8 cellular contexts compared by ENCODE assay signal in genomic region chr6:7909323-7910276, GRCh38. TPM values are rescaled to one million over a fixed set of nuclear protein-coding genes. Genes with fewer than 3 reads are reported as not detected.
DNase-seq lines count a peak whose midpoint lies in the region; ATAC-seq and TF ChIP-seq lines count a peak whose summit lies in the region.

No MANE protein-coding gene starts in this region.

- H3K79me2 ChIP-seq in KMS-11 (ENCODE audit: insufficient read depth, low read depth): peaks cover 66% of the 10 kb centered on the region

- ATAC-seq in GM21737 (IDR thresholded peaks at IDR 0.05; ENCODE audit: unreplicated experiment): peak; percentile 26
- peak; percentile 34 for ATAC-seq in effector memory CD8-positive, alpha-beta T cell (replicated peaks)
- peak; percentile 71 for ATAC-seq in stimulated activated memory B cell treated with anti-CD40 and anti-IgM and Interleukin-4, amounts not matched to agents 10 μg/mL and 1 μg/mL and 100 μg/mL, for 72 hours

- H3K27ac Mint-ChIP-seq in effector memory CD8-positive, alpha-beta T cell: peak overlapping the region in 1 of 2 donors; percentile 79
- peak overlapping the region; percentile 71 for H3K27ac Mint-ChIP-seq in stimulated activated memory B cell treated with anti-CD40 and anti-IgM and Interleukin-4, amounts not matched to agents 10 μg/mL and 1 μg/mL and 100 μg/mL, for 72 hours

- H3K36me3 ChIP-seq in KMS-11 (ENCODE audit: insufficient read depth) (peaks cover 17% of the 10 kb centered on the region; the same call in 1 of the 2 replicates), mesenchymal stem cell (ENCODE audit: control insufficient read depth in 1 of 2, insufficient read depth in 2 of 2, low read depth in 1 of 2, low read length in 2 of 2) (peaks cover 1 to 5% of the 10 kb centered on the region in 2 experiments)

- H2AFZ ChIP-seq in KMS-11 (ENCODE audit: low read depth): no peak overlapping the region
- peak overlapping the region; percentile 76 for H2AFZ ChIP-seq in mesenchymal stem cell (ENCODE audit: low read depth, low read length)

- H3K27ac ChIP-seq in KMS-11 (peak overlapping the region; percentile 91), mesenchymal stem cell (ENCODE audit: low read length, poor library complexity, severe bottlenecking) (no peak overlapping the region)

- peak overlapping the region; percentile 68 to 96 for H3K14ac ChIP-seq in mesenchymal stem cell (ENCODE audit: low read length in 2 of 2)

- H3K18ac ChIP-seq in mesenchymal stem cell (ENCODE audit: low read depth in 1 of 2, low read length in 2 of 2): peak overlapping the region; percentile 89 to 97

- no peak overlapping the region for H2AK5ac ChIP-seq in mesenchymal stem cell (ENCODE audit: low read length, severe bottlenecking)

- H3K4ac ChIP-seq in mesenchymal stem cell (ENCODE audit: low read depth in 1 of 2, low read length in 2 of 2): peak overlapping the region; percentile 66 to 70

- DNase-seq in EL: peak; percentile 57
- DNase-seq in activated CD4-positive, alpha-beta T cell treated with anti-CD3 and anti-CD28 coated beads for 48 hours: peak; percentile 68
- DNase-seq in effector memory CD8-positive, alpha-beta T cell: no peak
- peak; percentile 71 for DNase-seq in mesenchymal stem cell
- DNase-seq in effector CD8-positive, alpha-beta T cell (lab: John Stamatoyannopoulos, UW): no peak

- peak overlapping the region; percentile 65 for H4K91ac ChIP-seq in mesenchymal stem cell (ENCODE audit: low read length)

- H3K4me3 ChIP-seq in KMS-11 (IDR thresholded peaks at IDR 0.05; ENCODE audit: insufficient read depth, low read depth, low read length): no peak overlapping the region
- peak overlapping the region; percentile 83 to 93 for H3K4me3 ChIP-seq in mesenchymal stem cell (ENCODE audit: insufficient read depth in 1 of 2, low read depth in 1 of 2, low read length in 2 of 2)

- no peaks in the 10 kb centered on the region for H3K27me3 ChIP-seq in KMS-11 (ENCODE audit: insufficient read depth, low read depth)
- peaks cover 0 to 25% of the 10 kb centered on the region in 2 experiments for H3K27me3 ChIP-seq in mesenchymal stem cell (ENCODE audit: control insufficient read depth in 1 of 2, insufficient read depth in 1 of 2, low read length in 2 of 2)

- H3K4me1 Mint-ChIP-seq in effector memory CD8-positive, alpha-beta T cell (ENCODE audit: low read depth in 2 of 2): peaks cover 5 to 18% of the 10 kb centered on the region in 2 donors
- H3K4me1 Mint-ChIP-seq in stimulated activated memory B cell treated with anti-CD40 and anti-IgM and Interleukin-4, amounts not matched to agents 10 μg/mL and 1 μg/mL and 100 μg/mL, for 72 hours: peaks cover 35% of the 10 kb centered on the region

- H3K36me3 Mint-ChIP-seq in effector memory CD8-positive, alpha-beta T cell (ENCODE audit: insufficient read depth): peaks cover 4% of the 10 kb centered on the region
- peaks cover 8% of the 10 kb centered on the region for H3K36me3 Mint-ChIP-seq in stimulated activated memory B cell treated with anti-CD40 and anti-IgM and Interleukin-4, amounts not matched to agents 10 μg/mL and 1 μg/mL and 100 μg/mL, for 72 hours

- peaks cover 29% of the 10 kb centered on the region for H4K20me1 ChIP-seq in KMS-11 (ENCODE audit: insufficient read depth)

- no peaks in the 10 kb centered on the region for H3K27me3 Mint-ChIP-seq in effector memory CD8-positive, alpha-beta T cell
- no peaks in the 10 kb centered on the region for H3K27me3 Mint-ChIP-seq in stimulated activated memory B cell treated with anti-CD40 and anti-IgM and Interleukin-4, amounts not matched to agents 10 μg/mL and 1 μg/mL and 100 μg/mL, for 72 hours

- peak overlapping the region; percentile 46 for H2BK15ac ChIP-seq in mesenchymal stem cell (ENCODE audit: low read depth, poor library complexity, severe bottlenecking)

- peak overlapping the region; percentile 71 to 73 for H3K4me3 Mint-ChIP-seq in effector memory CD8-positive, alpha-beta T cell
- H3K4me3 Mint-ChIP-seq in stimulated activated memory B cell treated with anti-CD40 and anti-IgM and Interleukin-4, amounts not matched to agents 10 μg/mL and 1 μg/mL and 100 μg/mL, for 72 hours: peak overlapping the region; percentile 84

- H3K9me3 ChIP-seq in mesenchymal stem cell (ENCODE audit: control insufficient read depth, low read length): no peaks in the 10 kb centered on the region

- TF ChIP-seq CTCF in KMS-11 (conservative IDR thresholded peaks at IDR 0.05; ENCODE audit: low read depth, low read length): no peak

- H2BK5ac ChIP-seq in mesenchymal stem cell (ENCODE audit: low read depth, low read length, poor library complexity, severe bottlenecking): no peak overlapping the region

- peak overlapping the region in 1 of 2 experiments; percentile 55 for H3K23ac ChIP-seq in mesenchymal stem cell (ENCODE audit: low read length in 2 of 2)

- 2% methylated on average over 44 of the region's 66 CpGs for WGBS in mesenchymal stem cell

- H3K9ac ChIP-seq in KMS-11: peak overlapping the region; percentile 95
- H3K9ac ChIP-seq in mesenchymal stem cell (ENCODE audit: low read length): peak overlapping the region; percentile 86

- no peaks in the 10 kb centered on the region for H3K9me3 Mint-ChIP-seq in effector memory CD8-positive, alpha-beta T cell
- no peaks in the 10 kb centered on the region for H3K9me3 Mint-ChIP-seq in stimulated activated memory B cell treated with anti-CD40 and anti-IgM and Interleukin-4, amounts not matched to agents 10 μg/mL and 1 μg/mL and 100 μg/mL, for 72 hours

- peak overlapping the region in 1 of 2 experiments; percentile 69 for H2BK12ac ChIP-seq in mesenchymal stem cell (ENCODE audit: low read length in 2 of 2)

- H3K4me2 ChIP-seq in KMS-11 (peak overlapping the region; percentile 81), mesenchymal stem cell (ENCODE audit: low read length, poor library complexity, severe bottlenecking) (peak overlapping the region; percentile 64)

- peak overlapping the region; percentile 58 for H2BK120ac ChIP-seq in mesenchymal stem cell (ENCODE audit: low read depth, low read length)

- H4K8ac ChIP-seq in mesenchymal stem cell (ENCODE audit: low read length): no peak overlapping the region

- H3K4me1 ChIP-seq in KMS-11 (ENCODE audit: low read depth, poor library complexity, severe bottlenecking): peaks cover 69% of the 10 kb centered on the region
- H3K4me1 ChIP-seq in mesenchymal stem cell (ENCODE audit: control insufficient read depth, insufficient read depth, low read depth, low read length): peaks cover 17% of the 10 kb centered on the region

- peaks cover 18% of the 10 kb centered on the region for H3K79me1 ChIP-seq in mesenchymal stem cell (replicated peaks; ENCODE audit: low read length, poor library complexity, severe bottlenecking)

RNA-seq across cellular contexts. Expression of gene TXNDC5, which starts 1.0 kb away (rescaled TPM):
- polyA plus RNA-seq in mesenchymal stem cell (2013, experiment 1 of 2): 242 TPM
- polyA plus RNA-seq in mesenchymal stem cell (2013, experiment 2 of 2): 248 TPM

Comparison
In these comparisons a context has a peak if more than half of its experiments do, and no peak if none do; other contexts are left out.
1. DNase-seq: peak in EL (single experiment), activated CD4-positive, alpha-beta T cell treated with anti-CD3 and anti-CD28 coated beads for 48 hours (single experiment) and mesenchymal stem cell (single experiment); none in effector memory CD8-positive, alpha-beta T cell (0 of 3) and effector CD8-positive, alpha-beta T cell (single experiment).
2. Peak in every context shown above with its lines, with median percentiles within 50 percentile points of each other: ATAC-seq.